8 cellular contexts compared by ENCODE assay signal in genomic region chr1:19882111-19883071, GRCh38. TPM values are rescaled to one million over a fixed set of nuclear protein-coding genes. Genes with fewer than 3 reads are reported as not detected.
DNase-seq lines count a peak whose midpoint lies in the region; ATAC-seq and TF ChIP-seq lines count a peak whose summit lies in the region.

A gene with protein sequence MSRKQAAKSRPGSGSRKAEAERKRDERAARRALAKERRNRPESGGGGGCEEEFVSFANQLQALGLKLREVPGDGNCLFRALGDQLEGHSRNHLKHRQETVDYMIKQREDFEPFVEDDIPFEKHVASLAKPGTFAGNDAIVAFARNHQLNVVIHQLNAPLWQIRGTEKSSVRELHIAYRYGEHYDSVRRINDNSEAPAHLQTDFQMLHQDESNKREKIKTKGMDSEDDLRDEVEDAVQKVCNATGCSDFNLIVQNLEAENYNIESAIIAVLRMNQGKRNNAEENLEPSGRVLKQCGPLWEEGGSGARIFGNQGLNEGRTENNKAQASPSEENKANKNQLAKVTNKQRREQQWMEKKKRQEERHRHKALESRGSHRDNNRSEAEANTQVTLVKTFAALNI (plus strand): TSS chr1:19882395. CDS start chr1:19882514, 119 bp downstream.

- intact Hi-C loops in testis (cut with DNase I; ENCODE audit: low total_unique reads): no loop called here

- H3K9me3 ChIP-seq in SK-N-MC (ENCODE audit: low read depth, low read length) (no peaks in the 10 kb centered on the region), testis (no peaks in the 10 kb centered on the region)

- peak within 1 kb of the TSS; percentile 98 for H3K9ac ChIP-seq in SK-N-MC (ENCODE audit: insufficient read length)

- TF ChIP-seq CTCF in GM10248 (IDR thresholded peaks at IDR 0.05; ENCODE audit: control extremely low read depth, extremely low read depth, low read depth, missing control alignments) (peak; percentile 92), NB4 (IDR thresholded peaks at IDR 0.05; ENCODE audit: low read depth, low read length) (peak; percentile 75), testis (IDR thresholded peaks at IDR 0.05) (peak; percentile 87 to 99 (median 98))

- H3K4me3 ChIP-seq in NB4 (ENCODE audit: low read depth, low read length) (peak within 1 kb of the TSS; percentile 92), SK-N-MC (peak within 1 kb of the TSS; percentile 89), testis (peak within 1 kb of the TSS; percentile 82 to 98)

- peak; percentile 91 for ATAC-seq in HG02571 (IDR thresholded peaks at IDR 0.05; ENCODE audit: unreplicated experiment)

- WGBS in testis, 2 donors: 0 to 1% methylated on average over 27 to 68 of the region's 97 CpGs

- DNase-seq in GM10248 (ENCODE audit: extremely low spot score): peak; percentile 98
- DNase-seq in NB4 (ENCODE audit: low read depth): peak; percentile 97
- peak; percentile 95 for DNase-seq in SK-N-MC (ENCODE audit: low read depth, low spot score)
- peak; percentile 95 for DNase-seq in activated naive CD4-positive, alpha-beta T cell treated with anti-CD3 and anti-CD28 coated beads, Interleukin-2, amount 50 U/mL, for 16 hours
- DNase-seq in globus pallidus (ENCODE audit: low spot score): peak; percentile 98
- peak; percentile 90 for DNase-seq in occipital lobe (lab: John Stamatoyannopoulos, UW)
- DNase-seq in testis: peak; percentile 97

- H3K27ac ChIP-seq in SK-N-MC (peak within 1 kb of the TSS; percentile 79), testis (peak within 1 kb of the TSS; percentile 85 to 93)

- CTCF ChIA-PET in GM10248 (lab: Yijun Ruan, JAX): interaction anchor here (0.7 to 3.9 kb wide), 19 partner anchors 11 to 313 kb away, joined by 3 to 42 read pairs (median 5); no protein-coding TSS in a partner anchor

- no peaks in the 10 kb centered on the region for H3K27me3 ChIP-seq in testis

- H3K4me1 ChIP-seq in testis: peaks cover 15% of the 10 kb centered on the region

- peaks cover 20% of the 10 kb centered on the region for H3K36me3 ChIP-seq in SK-N-MC (ENCODE audit: insufficient read depth, low read length)
- H3K36me3 ChIP-seq in testis (ENCODE audit: low read depth, missing control alignments): no peaks in the 10 kb centered on the region

- POLR2A ChIA-PET in GM10248 (lab: Yijun Ruan, JAX): no interaction called here

- TF ChIP-seq POLR2A in NB4 (IDR thresholded peaks at IDR 0.05; ENCODE audit: extremely low read depth, insufficient read length): peak; percentile 71
- TF ChIP-seq POLR2A in testis (IDR thresholded peaks at IDR 0.05): peak; percentile 62

RNA-seq across cellular contexts. Expression of the gene that starts here (rescaled TPM):
- total RNA-seq in occipital lobe (14.2 TPM), testis (10 to 100 TPM; 29.7 to 37.6 TPM)
- 22.8 TPM for polyA plus RNA-seq in testis (ENCODE audit: insufficient read depth, low read depth, low replicate concordance)

Comparison
In these comparisons a context has a peak if more than half of its experiments do, and no peak if none do; other contexts are left out.
1. Peak in every context shown above with its lines: DNase-seq, ATAC-seq, H3K4me3 ChIP-seq and H3K27ac ChIP-seq.